Comparison of ENCODE assay signal across 8 cellular contexts in the genomic region with DNA sequence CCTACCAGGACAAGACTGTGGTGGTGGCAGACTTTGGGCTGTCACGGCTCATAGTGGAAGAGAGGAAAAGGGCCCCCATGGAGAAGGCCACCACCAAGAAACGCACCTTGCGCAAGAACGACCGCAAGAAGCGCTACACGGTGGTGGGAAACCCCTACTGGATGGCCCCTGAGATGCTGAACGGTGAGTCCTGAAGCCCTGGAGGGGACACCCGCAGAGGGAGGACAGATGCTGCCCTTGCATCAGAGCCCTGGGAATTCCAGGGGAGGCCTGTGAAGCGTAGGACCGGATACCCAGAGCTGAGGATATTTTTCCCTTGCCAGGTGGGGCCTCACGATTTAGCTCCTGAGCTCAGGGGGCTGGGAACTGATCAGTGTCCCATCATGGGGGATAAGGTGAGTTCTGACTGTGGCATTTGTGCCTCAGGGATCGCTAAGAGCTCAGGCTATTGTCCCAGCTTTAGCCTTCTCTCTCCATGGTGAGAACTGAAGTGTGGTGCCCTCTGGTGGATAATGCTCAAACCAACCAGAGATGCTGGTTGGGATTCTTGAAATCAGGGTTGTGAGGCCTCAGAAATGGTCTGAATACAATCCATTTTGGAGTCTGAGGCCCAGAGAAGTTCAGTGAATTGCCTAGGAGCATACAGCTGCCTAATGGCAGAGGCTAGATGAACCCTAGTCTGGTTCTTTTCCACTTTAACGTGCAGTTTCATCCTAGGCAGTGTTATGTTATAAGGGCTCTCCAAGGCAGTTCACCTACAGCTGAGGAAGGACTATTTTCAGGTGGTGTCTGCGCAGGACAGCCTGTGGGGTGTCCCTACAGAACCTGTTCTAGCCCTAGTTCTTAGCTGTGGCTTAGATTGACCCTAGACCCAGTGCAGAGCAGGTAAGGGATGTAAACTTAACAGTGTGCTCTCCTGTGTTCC. TPM values are rescaled to one million over a fixed set of nuclear protein-coding genes. Genes with fewer than 3 reads are reported as not detected.
DNase-seq lines count a peak whose midpoint lies in the region; ATAC-seq and TF ChIP-seq lines count a peak whose summit lies in the region.

No MANE protein-coding gene starts in this region.

- ATAC-seq in heart right ventricle (peak; percentile 57 to 85 (median 76)), GM21619 (IDR thresholded peaks at IDR 0.05; ENCODE audit: unreplicated experiment) (no peak)

- intact Hi-C loops in heart right ventricle (cut with DNase I) = loop anchor here in 7 of 10 donors (5.0 to 10.0 kb wide), 2 partner anchors 58 to 60 kb away; a partner anchor contains a TSS

- peak; percentile 53 to 81 (median 76) for TF ChIP-seq CTCF in heart right ventricle (IDR thresholded peaks at IDR 0.05)

- peak overlapping the region; percentile 26 for H3K27ac ChIP-seq in HUES48 (ENCODE audit: low read depth, low read length)
- H3K27ac ChIP-seq in heart right ventricle = peak overlapping the region in 2 of 10 donors; percentile 7 to 41

- DNase-seq in DMS153 (lab: John Stamatoyannopoulos, UW) (peak; percentile 15), RPMI8226 (peak; percentile 68), amniotic stem cell (lab: John Stamatoyannopoulos, UW) (peak; percentile 32), heart right ventricle (peak in 1 of 2 donors; percentile 64), retina (peak; percentile 77), DMS79 treated with DMSO at 0.1 percent for 48 hours (lab: John Stamatoyannopoulos, UW) (no peak)

- H3K27me3 ChIP-seq in HUES48 (ENCODE audit: control insufficient read depth, insufficient read depth, low read length) (no peaks in the 10 kb centered on the region), heart right ventricle (no peaks in the 10 kb centered on the region)

- no peak overlapping the region for H3K4me3 ChIP-seq in HUES48 (ENCODE audit: low read depth, low read length)
- H3K4me3 ChIP-seq in heart right ventricle = no peak overlapping the region

- H3K9me3 ChIP-seq in HUES48 (ENCODE audit: control insufficient read depth, insufficient read depth, low read length) = no peaks in the 10 kb centered on the region
- H3K9me3 ChIP-seq in heart right ventricle = no peaks in the 10 kb centered on the region

- H3K36me3 ChIP-seq in HUES48 (ENCODE audit: control insufficient read depth, insufficient read depth, low read length) (peaks cover 71% of the 10 kb centered on the region), heart right ventricle (peaks cover 0 to 97% (median 27%) of the 10 kb centered on the region in 9 donors)

- no peak overlapping the region for H3K9ac ChIP-seq in HUES48 (ENCODE audit: low read depth, low read length)

- H3K4me1 ChIP-seq in HUES48 (ENCODE audit: control insufficient read depth, insufficient read depth, low read length) = peaks cover 2% of the 10 kb centered on the region; the same call in 1 of the 2 replicates
- peaks cover 0 to 16% (median 4%) of the 10 kb centered on the region in 9 donors for H3K4me1 ChIP-seq in heart right ventricle

- 69 to 70% methylated on average over 15 of the region's 15 CpGs for WGBS in heart right ventricle, 2 donors

RNA-seq across cellular contexts. Expression of a gene that starts 19.5 kb away (rescaled TPM):
- 10 to 100 TPM in 9 of 10 donors, 1 to 10 TPM in 1; 3.6 to 28.6 (median 17.6) TPM for total RNA-seq in heart right ventricle
- 1 to 10 TPM; 3.7 to 7.9 TPM for polyA plus RNA-seq in heart right ventricle
